In genomic region chrX:42276982-42277690, GRCh38 we compare ENCODE assay signal across 24 cellular contexts.
A peak's percentile ranks its signal among the peaks of the same experiment; 100 is the strongest.
DNase-seq lines count a peak whose midpoint lies in the region; ATAC-seq, FAIRE-seq and TF ChIP-seq lines count a peak whose summit lies in the region.
"Had no signal": no experiment of that assay in that cellular context is flagged by ENCODE, and none has a peak within 500 bp of the region (broad histone marks: within the 10 kb centered on the region; RNA-seq: fewer than 3 reads in every experiment).

No MANE protein-coding gene starts in this region.

- H3K27me3 ChIP-seq in Caco-2 (replicated peaks; ENCODE audit: control insufficient read depth, insufficient read depth, low read length): no peaks in the 10 kb centered on the region
- H3K27me3 ChIP-seq in hepatocyte: no peaks in the 10 kb centered on the region
- H3K27me3 ChIP-seq: BE2C had no signal

- H3K79me2 ChIP-seq in hepatocyte: no peaks in the 10 kb centered on the region

- H3K27me3 Mint-ChIP-seq in Caco-2 (ENCODE audit: insufficient read depth, unreplicated experiment): no peaks in the 10 kb centered on the region

- no peaks in the 10 kb centered on the region for H3K9me3 ChIP-seq in Caco-2
- H3K9me3 ChIP-seq in hepatocyte (ENCODE audit: low read depth): no peaks in the 10 kb centered on the region
- H3K9me3 ChIP-seq: BE2C, HAP-1 had no signal

- ATAC-seq in stimulated activated effector memory CD8-positive, alpha-beta T cell treated with anti-CD3 and anti-CD28 coated beads, Interleukin-12 subunit alpha, Interleukin-12 subunit beta, amount 100 ng/mL, for 72 hours: peak; percentile 43
- ATAC-seq in HG03354 (IDR thresholded peaks at IDR 0.05; ENCODE audit: poor library complexity, severe bottlenecking, unreplicated experiment): no peak
- ATAC-seq: Panc1 had no signal

- H3K9me2 ChIP-seq in hepatocyte (replicated peaks; ENCODE audit: insufficient read depth): no peaks in the 10 kb centered on the region

- H3K9me3 Mint-ChIP-seq in Caco-2 (ENCODE audit: unreplicated experiment): no peaks in the 10 kb centered on the region
- peaks cover 3% of the 10 kb centered on the region for H3K9me3 Mint-ChIP-seq in stimulated activated effector memory CD8-positive, alpha-beta T cell treated with anti-CD3 and anti-CD28 coated beads, Interleukin-12 subunit alpha, Interleukin-12 subunit beta, amount 100 ng/mL, for 72 hours

- H3K4me3 ChIP-seq in Caco-2 (ENCODE audit: low read depth, low read length): no peak overlapping the region
- H3K4me3 ChIP-seq in hepatocyte: no peak overlapping the region
- H3K4me3 ChIP-seq: HAP-1 had no signal

- no peaks in the 10 kb centered on the region for H4K20me1 ChIP-seq in hepatocyte (ENCODE audit: insufficient read depth, poor library complexity, severe bottlenecking)

- H3K36me3 Mint-ChIP-seq in Caco-2 (ENCODE audit: insufficient read depth, unreplicated experiment): no peaks in the 10 kb centered on the region
- H3K36me3 Mint-ChIP-seq in stimulated activated effector memory CD8-positive, alpha-beta T cell treated with anti-CD3 and anti-CD28 coated beads, Interleukin-12 subunit alpha, Interleukin-12 subunit beta, amount 100 ng/mL, for 72 hours: no peaks in the 10 kb centered on the region
- H3K36me3 Mint-ChIP-seq: CD14-positive monocyte; CD8-positive, alpha-beta memory T cell had no signal

- no peaks in the 10 kb centered on the region for H3K4me1 Mint-ChIP-seq in Caco-2 (ENCODE audit: low read depth, unreplicated experiment)
- H3K4me1 Mint-ChIP-seq in stimulated activated effector memory CD8-positive, alpha-beta T cell treated with anti-CD3 and anti-CD28 coated beads, Interleukin-12 subunit alpha, Interleukin-12 subunit beta, amount 100 ng/mL, for 72 hours: no peaks in the 10 kb centered on the region
- H3K4me1 Mint-ChIP-seq: CD14-positive monocyte; CD8-positive, alpha-beta memory T cell had no signal

- POLR2A ChIA-PET in Caco-2 (lab: Charles Lee): no interaction called here

- intact Hi-C loops in Caco-2 (cut with micrococcal nuclease; ENCODE audit: unreplicated experiment): loop anchor here (1.0 kb wide), 1 partner anchor 30 kb away; no protein-coding TSS in a partner anchor

- peak overlapping the region; percentile 9 for H3K4me3 Mint-ChIP-seq in Caco-2 (ENCODE audit: unreplicated experiment)
- no peak overlapping the region for H3K4me3 Mint-ChIP-seq in stimulated activated effector memory CD8-positive, alpha-beta T cell treated with anti-CD3 and anti-CD28 coated beads, Interleukin-12 subunit alpha, Interleukin-12 subunit beta, amount 100 ng/mL, for 72 hours
- H3K4me3 Mint-ChIP-seq: CD14-positive monocyte; CD8-positive, alpha-beta memory T cell; HFFc6 had no signal

- CTCF ChIA-PET in Caco-2 (lab: Charles Lee): no interaction called here

- peaks cover 30% of the 10 kb centered on the region for H3K4me1 ChIP-seq in Caco-2
- H3K4me1 ChIP-seq in hepatocyte (ENCODE audit: insufficient read depth): no peaks in the 10 kb centered on the region
- H3K4me1 ChIP-seq: BE2C, HAP-1 had no signal

- TF ChIP-seq CTCF in Caco-2 (IDR thresholded peaks at IDR 0.05; ENCODE audit: insufficient read depth in 1 of 2, low read depth in 1 of 2, low read length in 1 of 2, severe bottlenecking in 1 of 2, unreplicated experiment in 1 of 2): no peak
- TF ChIP-seq CTCF in hepatocyte (IDR thresholded peaks at IDR 0.05; ENCODE audit: poor library complexity): no peak

- BruUV-seq in Caco-2 (replicated peaks; lab: Mats Ljungman, UMichigan): no TSS peak

- H3K27ac ChIP-seq in hepatocyte: peak overlapping the region; percentile 10
- H3K27ac ChIP-seq: RWPE1 had no signal

- WGBS in hepatocyte (ENCODE audit: low lambda C conversion rate, missing lambda C conversion rate): 54% methylated on average over 3 of the region's 3 CpGs

- DNase-seq in Caco-2 (peak; percentile 30 to 55), GM19239 (ENCODE audit: insufficient read length, low spot score) (no peak), hepatocyte (ENCODE audit: low spot score) (peak; percentile 7), NCI-H510A (lab: John Stamatoyannopoulos, UW) (no peak), NCI-H524 treated with DMSO at 0.1 percent for 48 hours (lab: John Stamatoyannopoulos, UW) (no peak)
- no peak for DNase-seq in stimulated activated effector memory CD8-positive, alpha-beta T cell treated with anti-CD3 and anti-CD28 coated beads, Interleukin-12 subunit alpha, Interleukin-12 subunit beta, amount 100 ng/mL, for 72 hours (ENCODE audit: low spot score in 2 of 2)
- DNase-seq: BE2C; CD8-positive, alpha-beta memory T cell; GOT3; HFFc6; IMR-90; KG1; MM.1S; NCI-H2029; NCI-H774; NK-92 treated with Interleukin-12 subunit alpha and Interleukin-12 subunit beta, amount 100 ng/mL, for 24 hours; SHP77; T-helper 1 cell had no signal

- H2AFZ ChIP-seq in hepatocyte: no peak overlapping the region

- H3K36me3 ChIP-seq in Caco-2 (ENCODE audit: control insufficient read depth, insufficient read depth, low read length) (no peaks in the 10 kb centered on the region), hepatocyte (replicated peaks; ENCODE audit: insufficient read depth, low read depth) (no peaks in the 10 kb centered on the region)
- H3K36me3 ChIP-seq: BE2C, HAP-1 had no signal

- peak; percentile 21 for FAIRE-seq in GM19239 (lab: Jason Lieb, UNC)
- FAIRE-seq: G401.6 had no signal

- H3K27ac Mint-ChIP-seq in Caco-2 (ENCODE audit: unreplicated experiment): no peak overlapping the region
- H3K27ac Mint-ChIP-seq in stimulated activated effector memory CD8-positive, alpha-beta T cell treated with anti-CD3 and anti-CD28 coated beads, Interleukin-12 subunit alpha, Interleukin-12 subunit beta, amount 100 ng/mL, for 72 hours: no peak overlapping the region
- H3K27ac Mint-ChIP-seq: CD14-positive monocyte; CD8-positive, alpha-beta memory T cell; HFFc6 had no signal

- no peak overlapping the region for H3K4me2 ChIP-seq in hepatocyte

Comparison
In these comparisons a context has a peak if more than half of its experiments do, and no peak if none do; other contexts are left out.
1. DNase-seq: peak in Caco-2 (2 of 2) and hepatocyte (single experiment); none in GM19239 (single experiment), stimulated activated effector memory CD8-positive, alpha-beta T cell treated with anti-CD3 and anti-CD28 coated beads, Interleukin-12 subunit alpha, Interleukin-12 subunit beta, amount 100 ng/mL, for 72 hours (0 of 2), NCI-H510A (single experiment) and NCI-H524 treated with DMSO at 0.1 percent for 48 hours (single experiment).